In genomic region chr2:127032601-127033000, GRCh38 we compare ENCODE assay signal across 27 cellular contexts.
DNase-seq lines count a peak whose midpoint lies in the region; ATAC-seq and TF ChIP-seq lines count a peak whose summit lies in the region.
"Had no signal": no experiment of that assay in that cellular context is flagged by ENCODE, and none has a peak within 500 bp of the region (broad histone marks: within the 10 kb centered on the region; RNA-seq: fewer than 3 reads in every experiment).

No MANE protein-coding gene starts in this region.

- peaks cover 11% of the 10 kb centered on the region for H3K4me1 Mint-ChIP-seq in glutamatergic neuron (ENCODE audit: low read depth, unreplicated experiment)
- H3K4me1 Mint-ChIP-seq: CD4-positive, CD25-positive, alpha-beta regulatory T cell; naive thymus-derived CD8-positive, alpha-beta T cell had no signal

- TF ChIP-seq CTCF in foreskin fibroblast (IDR thresholded peaks at IDR 0.05; ENCODE audit: low read depth, low read length), result no peak
- TF ChIP-seq CTCF in glutamatergic neuron (IDR thresholded peaks at IDR 0.05; ENCODE audit: partially characterized antibody, unreplicated experiment), result no peak

- no peaks in the 10 kb centered on the region for H3K9me3 Mint-ChIP-seq in glutamatergic neuron (ENCODE audit: unreplicated experiment)
- H3K9me3 Mint-ChIP-seq: activated CD8-positive, alpha-beta T cell treated with anti-CD3 and anti-CD28 coated beads for 36 hours; activated naive CD4-positive, alpha-beta T cell treated with anti-CD3 and anti-CD28 coated beads, Interleukin-2, amount 50 U/mL, for 72 hours; activated T-helper 1 cell treated with anti-CD3 and anti-CD28 coated beads, Interleukin-12 subunit alpha, Interleukin-12 subunit beta, Interleukin-2, Interleukin-4 antibody, amounts not matched to agents 30 ng/mL and 10 ng/mL and 1 ng/mL, durations not matched to agents 14 hours and 24 hours and 36 hours; brain; naive thymus-derived CD8-positive, alpha-beta T cell had no signal

- H3K36me3 Mint-ChIP-seq in glutamatergic neuron (ENCODE audit: unreplicated experiment), result no peaks in the 10 kb centered on the region
- H3K36me3 Mint-ChIP-seq: activated naive CD4-positive, alpha-beta T cell treated with anti-CD3 and anti-CD28 coated beads, Interleukin-2, amount 50 U/mL, for 72 hours; brain; CD4-positive, CD25-positive, alpha-beta regulatory T cell; naive thymus-derived CD8-positive, alpha-beta T cell had no signal

- H3K27ac Mint-ChIP-seq in glutamatergic neuron (ENCODE audit: unreplicated experiment), result no peak overlapping the region
- H3K27ac Mint-ChIP-seq: activated CD8-positive, alpha-beta T cell treated with anti-CD3 and anti-CD28 coated beads for 36 hours; activated naive CD4-positive, alpha-beta T cell treated with anti-CD3 and anti-CD28 coated beads, Interleukin-2, amount 50 U/mL, for 72 hours; activated T-helper 1 cell treated with anti-CD3 and anti-CD28 coated beads, Interleukin-12 subunit alpha, Interleukin-12 subunit beta, Interleukin-2, Interleukin-4 antibody, amounts not matched to agents 30 ng/mL and 10 ng/mL and 1 ng/mL, durations not matched to agents 14 hours and 24 hours and 36 hours; brain; CD4-positive, CD25-positive, alpha-beta regulatory T cell; naive thymus-derived CD8-positive, alpha-beta T cell had no signal

- no peak overlapping the region for H3K4me3 ChIP-seq in foreskin fibroblast (ENCODE audit: low read depth in 1 of 2, low read length in 2 of 2)
- H3K4me3 ChIP-seq: colonic mucosa, HAP-1, hepatocyte, lung, ovary had no signal

- peaks cover 2% of the 10 kb centered on the region for H3K27me3 Mint-ChIP-seq in glutamatergic neuron (ENCODE audit: unreplicated experiment)

- H3K4me3 Mint-ChIP-seq in glutamatergic neuron (ENCODE audit: unreplicated experiment), result no peak overlapping the region
- H3K4me3 Mint-ChIP-seq: activated CD8-positive, alpha-beta T cell treated with anti-CD3 and anti-CD28 coated beads for 36 hours; activated T-helper 1 cell treated with anti-CD3 and anti-CD28 coated beads, Interleukin-12 subunit alpha, Interleukin-12 subunit beta, Interleukin-2, Interleukin-4 antibody, amounts not matched to agents 30 ng/mL and 10 ng/mL and 1 ng/mL, durations not matched to agents 14 hours and 24 hours and 36 hours; brain; CD4-positive, CD25-positive, alpha-beta regulatory T cell; naive thymus-derived CD8-positive, alpha-beta T cell had no signal

- DNase-seq in AG08395 (ENCODE audit: low spot score), result peak; percentile 58
- DNase-seq in GM04504 (ENCODE audit: low read depth), result peak; percentile 30
- peak; percentile 42 for DNase-seq in RKO (ENCODE audit: low spot score)
- DNase-seq in foreskin fibroblast, result peak; percentile 58 to 72
- no peak for DNase-seq in mesenteric fat pad (ENCODE audit: low spot score)
- DNase-seq in glutamatergic neuron, result no peak
- DNase-seq: activated CD4-positive, CD25-positive, alpha-beta regulatory T cell; activated CD8-positive, alpha-beta T cell treated with anti-CD3 and anti-CD28 coated beads for 36 hours; CD4-positive, CD25-positive, alpha-beta regulatory T cell; colonic mucosa; naive thymus-derived CD8-positive, alpha-beta T cell; NCI-H1417 treated with DMSO at 0.1 percent for 48 hours; NCI-H2107; NCI-H510A treated with DMSO at 0.1 percent for 48 hours; ovary; stimulated activated CD4-positive, alpha-beta T cell treated with anti-CD3 and anti-CD28 coated beads, Interleukin-15, amount 100 ng/mL, for 24 hours; T1000 had no signal

- ATAC-seq in GM18517 (IDR thresholded peaks at IDR 0.05; ENCODE audit: unreplicated experiment), result no peak
- no peak for ATAC-seq in HG02852 (IDR thresholded peaks at IDR 0.05; ENCODE audit: unreplicated experiment)
- ATAC-seq: activated CD8-positive, alpha-beta T cell treated with anti-CD3 and anti-CD28 coated beads for 36 hours; activated naive CD4-positive, alpha-beta T cell treated with anti-CD3 and anti-CD28 coated beads, Interleukin-2, amount 50 U/mL, for 72 hours; foreskin keratinocyte; naive thymus-derived CD8-positive, alpha-beta T cell; sciatic nerve had no signal

Comparison
In these comparisons a context has a peak if more than half of its experiments do, and no peak if none do; other contexts are left out.
1. DNase-seq: peak in AG08395 (single experiment), GM04504 (single experiment), RKO (single experiment) and foreskin fibroblast (2 of 2); none in mesenteric fat pad (single experiment) and glutamatergic neuron (single experiment).